In genomic region chr7:121313220-121313792, GRCh38 we compare ENCODE assay signal across 1 cellular context.
TF ChIP-seq lines count a peak whose summit lies in the region.

No MANE protein-coding gene starts in this region.

TF ChIP-seq in GM23338, 12 proteins besides CTCF, POLR2A, EP300 and RAD21 (continued from another document):
- TF ChIP-seq STAT1 (IDR thresholded peaks at IDR 0.05; ENCODE audit: unreplicated experiment) (no peak), EZH2 (IDR thresholded peaks at IDR 0.05; ENCODE audit: low read depth, unreplicated experiment) (no peak), JUNB (IDR thresholded peaks at IDR 0.05; ENCODE audit: unreplicated experiment) (no peak), ZNF462 (CRISPR knock-in tag; IDR thresholded peaks at IDR 0.05) (no peak), ZNF114 (CRISPR knock-in tag; IDR thresholded peaks at IDR 0.05) (no peak)
TF ChIP-seq in GM23338: peak in this region for 0.
